Comparison of ENCODE assay signal across 20 cellular contexts in genomic region chr6:40930555-40930954, GRCh38.
A peak's percentile ranks its signal among the peaks of the same experiment; 100 is the strongest.
DNase-seq lines count a peak whose midpoint lies in the region; ATAC-seq and TF ChIP-seq lines count a peak whose summit lies in the region.
"Had no signal": no experiment of that assay in that cellular context is flagged by ENCODE, and none has a peak within 500 bp of the region (broad histone marks: within the 10 kb centered on the region; RNA-seq: fewer than 3 reads in every experiment).

No MANE protein-coding gene starts in this region.

- intact Hi-C loops in Right ventricle myocardium inferior (cut with DNase I) = no loop called here
- intact Hi-C loops in cardiac septum (cut with DNase I) = loop anchor here (2.0 kb wide), 1 partner anchor 30 kb away; no protein-coding TSS in a partner anchor

- no peak overlapping the region for H3K4me3 ChIP-seq in epithelial cell of esophagus (ENCODE audit: low read length)
- H3K4me3 ChIP-seq: uterus had no signal

- no peak for DNase-seq in Right ventricle myocardium inferior (ENCODE audit: missing footprints)
- no peak for DNase-seq in cardiac septum (ENCODE audit: low spot score)
- DNase-seq in epithelial cell of esophagus (ENCODE audit: low read depth) = peak; percentile 59
- DNase-seq in kidney tubule cell (ENCODE audit: low spot score) = peak; percentile 21
- no peak for DNase-seq in NCI-H345 treated with DMSO at 0.1 percent for 48 hours (lab: John Stamatoyannopoulos, UW; ENCODE audit: unreplicated experiment)
- DNase-seq in NCI-H1436 treated with DMSO at 0.1 percent for 48 hours (lab: John Stamatoyannopoulos, UW) = no peak
- DNase-seq: ACHN; activated CD4-positive, CD25-positive, alpha-beta regulatory T cell treated with anti-CD3 and anti-CD28 coated beads, Interleukin-2, amount 50 U/mL, for 72 hours; activated naive CD8-positive, alpha-beta T cell treated with anti-CD3 and anti-CD28 coated beads for 36 hours; activated T-cell treated with anti-CD3 and anti-CD28 coated beads for 4 hours; GF-D8; hippocampal formation; KBM-7; NCI-H1694; NCI-H524 treated with DMSO at 0.1 percent for 48 hours; stimulated activated CD4-positive, alpha-beta T cell treated with anti-CD3 and anti-CD28 coated beads, Interleukin-4, amount 100 ng/mL, for 24 hours; uterus had no signal

- ATAC-seq in Right ventricle myocardium inferior = peak; percentile 37
- no peak for ATAC-seq in GM21737 (IDR thresholded peaks at IDR 0.05; ENCODE audit: unreplicated experiment)
- no peak for ATAC-seq in HG02981 (IDR thresholded peaks at IDR 0.05; ENCODE audit: unreplicated experiment)
- ATAC-seq: natural killer cell treated with Interleukin-12 subunit alpha and Interleukin-12 subunit beta and Interleukin-15 and Interleukin-18, amount 100 ng/mL, for 72 hours had no signal

- no peak for TF ChIP-seq CTCF in epithelial cell of esophagus (IDR thresholded peaks at IDR 0.05; ENCODE audit: insufficient read depth, low read depth, low read length, missing control alignments)

Comparison
In these comparisons a context has a peak if more than half of its experiments do, and no peak if none do; other contexts are left out.
1. DNase-seq: peak in epithelial cell of esophagus (single experiment) and kidney tubule cell (single experiment); none in Right ventricle myocardium inferior (single experiment), cardiac septum (single experiment), NCI-H345 treated with DMSO at 0.1 percent for 48 hours (single experiment) and NCI-H1436 treated with DMSO at 0.1 percent for 48 hours (single experiment).